Comparison of ENCODE assay signal across 1 cellular context in genomic region chrX:24081661-24082154, GRCh38.
TF ChIP-seq lines count a peak whose summit lies in the region.

No MANE protein-coding gene starts in this region.

TF ChIP-seq in GM23338, 12 proteins besides CTCF, POLR2A, EP300 and RAD21 (continued from another document):
- TF ChIP-seq, protein P1, sequence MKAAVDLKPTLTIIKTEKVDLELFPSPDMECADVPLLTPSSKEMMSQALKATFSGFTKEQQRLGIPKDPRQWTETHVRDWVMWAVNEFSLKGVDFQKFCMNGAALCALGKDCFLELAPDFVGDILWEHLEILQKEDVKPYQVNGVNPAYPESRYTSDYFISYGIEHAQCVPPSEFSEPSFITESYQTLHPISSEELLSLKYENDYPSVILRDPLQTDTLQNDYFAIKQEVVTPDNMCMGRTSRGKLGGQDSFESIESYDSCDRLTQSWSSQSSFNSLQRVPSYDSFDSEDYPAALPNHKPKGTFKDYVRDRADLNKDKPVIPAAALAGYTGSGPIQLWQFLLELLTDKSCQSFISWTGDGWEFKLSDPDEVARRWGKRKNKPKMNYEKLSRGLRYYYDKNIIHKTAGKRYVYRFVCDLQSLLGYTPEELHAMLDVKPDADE (IDR thresholded peaks at IDR 0.05) = no peak
- TF ChIP-seq ZNF114 (CRISPR knock-in tag; IDR thresholded peaks at IDR 0.05) (no peak), EZH2 (IDR thresholded peaks at IDR 0.05; ENCODE audit: low read depth, unreplicated experiment) (no peak), NANOG (IDR thresholded peaks at IDR 0.05; ENCODE audit: borderline replicate concordance) (no peak), EZH2phosphoT487 (IDR thresholded peaks at IDR 0.05; ENCODE audit: unreplicated experiment) (no peak), ZNF331 (CRISPR knock-in tag; IDR thresholded peaks at IDR 0.05; ENCODE audit: low read depth) (no peak), STAT1 (IDR thresholded peaks at IDR 0.05; ENCODE audit: unreplicated experiment) (no peak), REST (IDR thresholded peaks at IDR 0.05; ENCODE audit: unreplicated experiment) (no peak)
TF ChIP-seq in GM23338: peak in this region for 0.
